Comparison of ENCODE assay signal across 11 cellular contexts in genomic region chr9:130331573-130331972, GRCh38.
DNase-seq lines count a peak whose midpoint lies in the region; ATAC-seq and TF ChIP-seq lines count a peak whose summit lies in the region.
"Had no signal": no experiment of that assay in that cellular context is flagged by ENCODE, and none has a peak within 500 bp of the region (broad histone marks: within the 10 kb centered on the region; RNA-seq: fewer than 3 reads in every experiment).

No MANE protein-coding gene starts in this region.

- no peak for TF ChIP-seq CTCF in RWPE1 (conservative IDR thresholded peaks at IDR 0.05; ENCODE audit: low read depth)
- TF ChIP-seq CTCF in foreskin keratinocyte (conservative IDR thresholded peaks at IDR 0.05), result no peak

- H3K4me1 ChIP-seq in foreskin keratinocyte, result no peaks in the 10 kb centered on the region
- peaks cover 46 to 48% of the 10 kb centered on the region in 2 experiments for H3K4me1 ChIP-seq in trophoblast cell (ENCODE audit: control insufficient read depth in 1 of 2, insufficient read depth in 2 of 2, low read length in 2 of 2)

- H2BK5ac ChIP-seq in trophoblast cell (ENCODE audit: low read depth, low read length, poor library complexity), result no peak overlapping the region

- no peaks in the 10 kb centered on the region for H3K79me2 ChIP-seq in trophoblast cell (ENCODE audit: control insufficient read depth, insufficient read depth, low read length, poor library complexity)

- H4K12ac ChIP-seq in trophoblast cell (ENCODE audit: low read depth, low read length), result no peak overlapping the region

- H3K4me2 ChIP-seq in trophoblast cell (ENCODE audit: low read length), result no peak overlapping the region

- H3K9me3 ChIP-seq in trophoblast cell (ENCODE audit: insufficient read depth, low read depth, low read length), result no peaks in the 10 kb centered on the region

- H2BK12ac ChIP-seq in trophoblast cell (ENCODE audit: low read length), result no peak overlapping the region

- H3K79me1 ChIP-seq in trophoblast cell (ENCODE audit: low read length), result peaks cover 18% of the 10 kb centered on the region

- no peak overlapping the region for H4K91ac ChIP-seq in trophoblast cell (ENCODE audit: low read depth, low read length)

- H2AK5ac ChIP-seq in trophoblast cell (ENCODE audit: low read length), result no peak overlapping the region

- H4K8ac ChIP-seq in trophoblast cell (ENCODE audit: low read depth, low read length), result no peak overlapping the region

- no peak overlapping the region for H2BK120ac ChIP-seq in trophoblast cell (ENCODE audit: insufficient read depth, low read length, poor library complexity)

- no peak overlapping the region for H3K9ac ChIP-seq in trophoblast cell (ENCODE audit: low read length)

- no CpG with 5 or more reads among the region's 13 CpGs for WGBS in trophoblast cell (ENCODE audit: extremely low coverage, insufficient coverage, insufficient read length)

- no peak overlapping the region for H3K4me3 ChIP-seq in trophoblast cell (ENCODE audit: low read depth, low read length)

- no peak overlapping the region for H3K23ac ChIP-seq in trophoblast cell (ENCODE audit: low read length)

- H3K14ac ChIP-seq in trophoblast cell (ENCODE audit: low read length), result no peak overlapping the region

- peak; percentile 88 for DNase-seq in AG08396 (ENCODE audit: low spot score)
- peak; percentile 72 for DNase-seq in RWPE1 (ENCODE audit: low spot score)
- DNase-seq in foreskin keratinocyte, result peak; percentile 16 to 25
- peak; percentile 91 to 95 for DNase-seq in trophoblast cell
- no peak for DNase-seq in GDM1 (lab: John Stamatoyannopoulos, UW)
- DNase-seq in COLO829 (ENCODE audit: low spot score), result no peak
- DNase-seq in stimulated activated CD8-positive, alpha-beta memory T cell treated with anti-CD3 and anti-CD28 coated beads, Interleukin-4, amount 100 ng/mL, for 48 hours, result no peak
- DNase-seq: Karpas-422; naive thymus-derived CD8-positive, alpha-beta T cell; stimulated activated CD4-positive, alpha-beta T cell treated with anti-CD3 and anti-CD28 coated beads, Interleukin-2, amount 100 ng/mL, for 48 hours had no signal

- peak overlapping the region; percentile 21; the same call in 1 of the 2 replicates for H3K27ac ChIP-seq in RWPE1
- H3K27ac ChIP-seq in foreskin keratinocyte, result no peak overlapping the region
- H3K27ac ChIP-seq in trophoblast cell (ENCODE audit: low read depth, low read length), result peak overlapping the region; percentile 26

- CTCF ChIA-PET in RWPE1 (lab: Yijun Ruan, JAX), result no interaction called here

- H3K18ac ChIP-seq in trophoblast cell (ENCODE audit: low read length), result no peak overlapping the region

- H2AFZ ChIP-seq in trophoblast cell (ENCODE audit: insufficient read depth, low read length, poor library complexity), result no peak overlapping the region

- H3K27me3 ChIP-seq in foreskin keratinocyte (peaks cover 73% of the 10 kb centered on the region), trophoblast cell (ENCODE audit: insufficient read depth, low read length) (no peaks in the 10 kb centered on the region)

- ATAC-seq in foreskin keratinocyte (peak; percentile 57), HG03521 (IDR thresholded peaks at IDR 0.05; ENCODE audit: unreplicated experiment) (no peak)
- ATAC-seq: naive thymus-derived CD8-positive, alpha-beta T cell had no signal

- H3K36me3 ChIP-seq in trophoblast cell (ENCODE audit: control insufficient read depth in 1 of 2, insufficient read depth in 2 of 2, low read length in 2 of 2), result no peaks in the 10 kb centered on the region

- H3K4ac ChIP-seq in trophoblast cell (ENCODE audit: low read depth, low read length), result no peak overlapping the region

- POLR2A ChIA-PET in RWPE1 (lab: Yijun Ruan, JAX; ENCODE audit: low non-redundant PET), result no interaction called here

Comparison
In these comparisons a context has a peak if more than half of its experiments do, and no peak if none do; other contexts are left out.
1. DNase-seq: peak in AG08396 (single experiment), RWPE1 (single experiment), foreskin keratinocyte (2 of 2) and trophoblast cell (2 of 2); none in GDM1 (single experiment), COLO829 (single experiment) and stimulated activated CD8-positive, alpha-beta memory T cell treated with anti-CD3 and anti-CD28 coated beads, Interleukin-4, amount 100 ng/mL, for 48 hours (single experiment).